Comparison of ENCODE assay signal across 8 cellular contexts in genomic region chr1:84478876-84479868, GRCh38. TPM values are rescaled to one million over a fixed set of nuclear protein-coding genes. Genes with fewer than 3 reads are reported as not detected.
DNase-seq lines count a peak whose midpoint lies in the region; ATAC-seq and TF ChIP-seq lines count a peak whose summit lies in the region.

Gene RPF1, plus strand, starts transcription at chr1:84479266. Its CDS starts 16 bp downstream, at chr1:84479282.

- H3K4me3 ChIP-seq in HUES64 (ENCODE audit: low read length) (peak within 1 kb of the TSS; percentile 94), OCI-LY3 (ENCODE audit: low read length) (peak within 1 kb of the TSS; percentile 92), epithelial cell of proximal tubule (ENCODE audit: low read depth, low read length) (peak within 1 kb of the TSS; percentile 78)

- H3K36me3 ChIP-seq in HUES64 (ENCODE audit: insufficient read depth, low read length) (peaks cover 30% of the 10 kb centered on the region), OCI-LY3 (replicated peaks; ENCODE audit: low read depth, low read length) (peaks cover 9% of the 10 kb centered on the region)

- H3K27me3 ChIP-seq in HUES64 (ENCODE audit: insufficient read depth, low read length) (peaks cover 43% of the 10 kb centered on the region), OCI-LY3 (ENCODE audit: low read depth, low read length) (no peaks in the 10 kb centered on the region)

- ATAC-seq in GM21447 (IDR thresholded peaks at IDR 0.05; ENCODE audit: unreplicated experiment), result peak; percentile 95

- H3K79me2 ChIP-seq in OCI-LY3 (ENCODE audit: low read length), result peaks cover 35% of the 10 kb centered on the region

- no peaks in the 10 kb centered on the region for H4K20me1 ChIP-seq in OCI-LY3 (ENCODE audit: insufficient read depth, low read length)

- H3K9ac ChIP-seq in HUES64 (ENCODE audit: low read depth, low read length) (peak within 1 kb of the TSS; percentile 91), OCI-LY3 (ENCODE audit: low read length) (peak within 1 kb of the TSS; percentile 74)

- WGBS in HUES64, result 6% methylated on average over 51 of the region's 51 CpGs

- H3K4me2 ChIP-seq in OCI-LY3 (ENCODE audit: low read length), result peak within 1 kb of the TSS; percentile 86

- no peak for TF ChIP-seq CTCF in OCI-LY3 (IDR thresholded peaks at IDR 0.05; ENCODE audit: low read depth, low read length)
- no peak for TF ChIP-seq CTCF in epithelial cell of proximal tubule (conservative IDR thresholded peaks at IDR 0.05; ENCODE audit: low read depth, low read length)

- H3K9me3 ChIP-seq in HUES64 (ENCODE audit: insufficient read depth, low read depth, low read length) (peaks cover 12% of the 10 kb centered on the region), OCI-LY3 (ENCODE audit: insufficient read depth, low read length) (no peaks in the 10 kb centered on the region)

- peak; percentile 92 for DNase-seq in DMS 273 (lab: John Stamatoyannopoulos, UW; ENCODE audit: unreplicated experiment)
- DNase-seq in activated T-cell treated with anti-CD3 and anti-CD28 coated beads for 4 hours, result peak; percentile 63
- peak; percentile 40 for DNase-seq in epithelial cell of proximal tubule (ENCODE audit: low read depth)
- peak; percentile 70 for DNase-seq in mucosa of gallbladder (ENCODE audit: low spot score)
- DNase-seq in stimulated activated CD8-positive, alpha-beta memory T cell treated with anti-CD3 and anti-CD28 coated beads, Interleukin-4, amount 100 ng/mL, for 24 hours (ENCODE audit: low read depth), result peak; percentile 73

- peaks cover 7% of the 10 kb centered on the region; the same call in 1 of the 2 replicates for H3K4me1 ChIP-seq in HUES64 (ENCODE audit: insufficient read depth, low read length)
- H3K4me1 ChIP-seq in OCI-LY3 (ENCODE audit: low read length), result peaks cover 11% of the 10 kb centered on the region

- H2AFZ ChIP-seq in OCI-LY3 (ENCODE audit: low read depth, low read length), result peak within 1 kb of the TSS; percentile 97

- H3K27ac ChIP-seq in HUES64 (ENCODE audit: low read depth, low read length) (peak within 1 kb of the TSS; percentile 87), OCI-LY3 (ENCODE audit: low read length) (peak within 1 kb of the TSS; percentile 68)

RNA-seq across cellular contexts. Expression of gene RPF1, which starts in this region (rescaled TPM):
- polyA plus RNA-seq in HUES64 (2013, experiment 1 of 2), result 53.8 TPM
- 57.7 TPM for polyA plus RNA-seq in HUES64 (2013, experiment 2 of 2)
- total RNA-seq in epithelial cell of proximal tubule (60.0 and 63.6 TPM in 2 replicates), mucosa of gallbladder (22.4 TPM)

Comparison
In these comparisons a context has a peak if more than half of its experiments do, and no peak if none do; other contexts are left out.
1. Peak in every context shown above with its lines: DNase-seq, ATAC-seq, H3K4me3 ChIP-seq and H3K27ac ChIP-seq.
2. DNase-seq: peak in every context shown above with its lines; median percentile 92 in DMS 273; 73 in stimulated activated CD8-positive, alpha-beta memory T cell treated with anti-CD3 and anti-CD28 coated beads, Interleukin-4, amount 100 ng/mL, for 24 hours; 70 in mucosa of gallbladder; 63 in activated T-cell treated with anti-CD3 and anti-CD28 coated beads for 4 hours; 40 in epithelial cell of proximal tubule.